ENCODE assay signal across 23 cellular contexts in the genomic region with DNA sequence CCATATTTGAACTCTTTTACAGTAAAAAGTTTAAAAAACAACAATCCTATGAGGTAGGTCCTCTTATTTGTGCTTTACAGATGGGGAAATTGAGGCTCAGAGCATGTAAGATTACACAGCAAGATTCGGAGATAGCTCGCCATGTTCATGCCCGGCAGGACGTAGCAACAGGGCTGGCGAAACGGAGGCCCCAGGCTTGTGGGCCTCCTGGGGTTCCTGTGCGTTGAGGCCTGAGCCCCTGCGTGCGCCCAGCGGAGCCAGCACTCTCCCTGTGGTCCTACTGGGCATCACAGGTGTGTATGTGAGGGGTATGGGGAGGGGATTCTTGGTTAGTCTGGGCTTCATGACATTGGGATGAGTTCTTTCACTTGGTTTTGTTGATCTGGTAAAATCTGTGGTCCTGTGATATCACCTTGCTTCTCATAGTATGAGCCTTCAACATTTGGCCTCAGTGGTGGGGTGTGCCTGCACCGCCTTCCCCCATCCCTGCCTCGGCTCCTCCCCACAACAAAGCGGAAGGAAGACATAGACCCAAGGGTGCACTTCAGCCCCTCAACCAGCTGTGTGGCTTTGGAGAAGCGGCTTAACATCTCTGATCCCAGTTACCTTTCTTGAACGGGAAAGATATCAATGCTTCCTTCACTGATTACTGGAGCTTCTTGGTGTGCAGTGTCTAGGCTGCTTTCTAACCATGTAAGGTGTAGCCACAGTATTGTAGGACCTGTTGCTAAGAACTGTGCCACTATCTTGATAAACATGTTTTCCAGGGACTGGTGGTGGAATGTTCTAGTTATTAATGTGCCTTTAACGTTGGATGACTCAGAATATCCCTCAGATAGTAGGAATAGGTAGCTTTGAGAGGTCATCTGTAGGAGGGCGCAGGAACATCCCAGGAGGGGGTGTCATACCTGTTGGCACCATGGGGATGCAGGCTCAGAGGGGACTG. TPM values are rescaled to one million over a fixed set of nuclear protein-coding genes. Genes with fewer than 3 reads are reported as not detected.
DNase-seq lines count a peak whose midpoint lies in the region; ATAC-seq and TF ChIP-seq lines count a peak whose summit lies in the region.
"Had no signal": no experiment of that assay in that cellular context is flagged by ENCODE, and none has a peak within 500 bp of the region (broad histone marks: within the 10 kb centered on the region; RNA-seq: fewer than 3 reads in every experiment).

No MANE protein-coding gene starts in this region.

- H3K27me3 Mint-ChIP-seq in activated CD4-positive, alpha-beta T cell treated with anti-CD3 and anti-CD28 coated beads for 36 hours: no peaks in the 10 kb centered on the region
- H3K27me3 Mint-ChIP-seq in activated T-helper 1 cell treated with anti-CD3 and anti-CD28 coated beads, Interleukin-12 subunit alpha, Interleukin-12 subunit beta, Interleukin-2, Interleukin-4 antibody, amounts not matched to agents 30 ng/mL and 10 ng/mL and 1 ng/mL, durations not matched to agents 14 hours and 24 hours and 36 hours (ENCODE audit: insufficient read depth): no peaks in the 10 kb centered on the region
- H3K27me3 Mint-ChIP-seq in stimulated activated naive B cell treated with anti-CD40 and anti-IgM and Interleukin-4, amounts not matched to agents 10 μg/mL and 1 μg/mL and 100 μg/mL, for 72 hours: no peaks in the 10 kb centered on the region
- H3K27me3 Mint-ChIP-seq: activated CD4-positive, alpha-beta T cell treated with anti-CD3 and anti-CD28 coated beads, Interleukin-2, amount 10 ng/mL, durations not matched to agents 24 days and 14 days; dendritic cell treated with granulocyte-macrophage colony-stimulating factor and Interleukin-4, amounts not matched to agents 40 ng/mL and 50 ng/mL, for 4 days had no signal

- no peak overlapping the region for H3K4me3 ChIP-seq in epithelial cell of esophagus (ENCODE audit: low read length)
- H3K4me3 ChIP-seq: cardiac muscle cell, sigmoid colon, testis had no signal

- DNase-seq in activated CD4-positive, alpha-beta T cell treated with anti-CD3 and anti-CD28 coated beads for 36 hours: no peak
- DNase-seq in activated CD4-positive, alpha-beta T cell treated with anti-CD3 and anti-CD28 coated beads for 1 hour: no peak
- DNase-seq in activated T-helper 1 cell treated with anti-CD3 and anti-CD28 coated beads, Interleukin-12 subunit alpha, Interleukin-12 subunit beta, Interleukin-2, Interleukin-4 antibody, amounts not matched to agents 30 ng/mL and 10 ng/mL and 1 ng/mL, durations not matched to agents 14 hours and 24 hours and 36 hours (ENCODE audit: low spot score): no peak
- peak; percentile 27 for DNase-seq in epithelial cell of esophagus (ENCODE audit: low read depth)
- DNase-seq in stimulated activated naive B cell treated with anti-CD40 and anti-IgM and Interleukin-4, amounts not matched to agents 10 μg/mL and 1 μg/mL and 100 μg/mL, for 72 hours: no peak
- no peak for DNase-seq in NCI-H1694 (lab: John Stamatoyannopoulos, UW)
- DNase-seq in stimulated activated CD4-positive, alpha-beta T cell treated with anti-CD3 and anti-CD28 coated beads, Interleukin-4, amount 100 ng/mL, for 4 hours: no peak
- DNase-seq in stimulated activated CD4-positive, alpha-beta T cell treated with anti-CD3 and anti-CD28 coated beads, Interleukin-15, amount 100 ng/mL, for 24 hours: no peak
- DNase-seq: activated CD4-positive, alpha-beta T cell treated with anti-CD3 and anti-CD28 coated beads, Interleukin-2, amount 10 ng/mL, durations not matched to agents 24 days and 14 days; activated effector memory CD4-positive, alpha-beta T cell treated with Interleukin-2 at 50 U/mL for 16 hours; AML-193; amniotic stem cell; Caco-2; left colon; NCI-H1092 treated with DMSO at 0.1 percent for 48 hours; NCI-H2081 treated with DMSO at 0.1 percent for 48 hours; NCI-H446 treated with DMSO at 0.1 percent for 48 hours; sigmoid colon; testis had no signal

- no peak overlapping the region for H3K4me3 Mint-ChIP-seq in activated CD4-positive, alpha-beta T cell treated with anti-CD3 and anti-CD28 coated beads for 36 hours
- H3K4me3 Mint-ChIP-seq in activated T-helper 1 cell treated with anti-CD3 and anti-CD28 coated beads, Interleukin-12 subunit alpha, Interleukin-12 subunit beta, Interleukin-2, Interleukin-4 antibody, amounts not matched to agents 30 ng/mL and 10 ng/mL and 1 ng/mL, durations not matched to agents 14 hours and 24 hours and 36 hours: no peak overlapping the region
- no peak overlapping the region for H3K4me3 Mint-ChIP-seq in stimulated activated naive B cell treated with anti-CD40 and anti-IgM and Interleukin-4, amounts not matched to agents 10 μg/mL and 1 μg/mL and 100 μg/mL, for 72 hours
- H3K4me3 Mint-ChIP-seq: activated CD4-positive, alpha-beta T cell treated with anti-CD3 and anti-CD28 coated beads, Interleukin-2, amount 10 ng/mL, durations not matched to agents 24 days and 14 days; dendritic cell treated with granulocyte-macrophage colony-stimulating factor and Interleukin-4, amounts not matched to agents 40 ng/mL and 50 ng/mL, for 4 days; nephron; T-helper 1 cell treated with Interleukin-12 subunit alpha and Interleukin-12 subunit beta and Interleukin-4 antibody, amounts not matched to agents 30 μg/mL and 1 μg/mL, for 36 hours had no signal

- ATAC-seq in activated CD4-positive, alpha-beta T cell treated with anti-CD3 and anti-CD28 coated beads for 36 hours: peak; percentile 23
- no peak for ATAC-seq in stimulated activated naive B cell treated with anti-CD40 and anti-IgM and Interleukin-4, amounts not matched to agents 10 μg/mL and 1 μg/mL and 100 μg/mL, for 72 hours (replicated peaks)
- ATAC-seq: left colon had no signal

- H3K4me1 Mint-ChIP-seq in activated CD4-positive, alpha-beta T cell treated with anti-CD3 and anti-CD28 coated beads for 36 hours: peaks cover 65% of the 10 kb centered on the region
- peaks cover 22% of the 10 kb centered on the region for H3K4me1 Mint-ChIP-seq in activated T-helper 1 cell treated with anti-CD3 and anti-CD28 coated beads, Interleukin-12 subunit alpha, Interleukin-12 subunit beta, Interleukin-2, Interleukin-4 antibody, amounts not matched to agents 30 ng/mL and 10 ng/mL and 1 ng/mL, durations not matched to agents 14 hours and 24 hours and 36 hours (ENCODE audit: low read depth)
- peaks cover 35 to 55% of the 10 kb centered on the region in 2 donors for H3K4me1 Mint-ChIP-seq in stimulated activated naive B cell treated with anti-CD40 and anti-IgM and Interleukin-4, amounts not matched to agents 10 μg/mL and 1 μg/mL and 100 μg/mL, for 72 hours

- CTCF ChIA-PET in activated CD4-positive, alpha-beta T cell treated with anti-CD3 and anti-CD28 coated beads for 36 hours (lab: Charles Lee): interaction anchor here (1.0 to 1.2 kb wide), 2 partner anchors 14 to 279 kb away, joined by 3 to 4 read pairs; no protein-coding TSS in a partner anchor

- peaks cover 24% of the 10 kb centered on the region for H3K36me3 Mint-ChIP-seq in activated CD4-positive, alpha-beta T cell treated with anti-CD3 and anti-CD28 coated beads for 36 hours (ENCODE audit: low read depth)
- H3K36me3 Mint-ChIP-seq in activated T-helper 1 cell treated with anti-CD3 and anti-CD28 coated beads, Interleukin-12 subunit alpha, Interleukin-12 subunit beta, Interleukin-2, Interleukin-4 antibody, amounts not matched to agents 30 ng/mL and 10 ng/mL and 1 ng/mL, durations not matched to agents 14 hours and 24 hours and 36 hours (ENCODE audit: low read depth): peaks cover 4% of the 10 kb centered on the region
- H3K36me3 Mint-ChIP-seq in stimulated activated naive B cell treated with anti-CD40 and anti-IgM and Interleukin-4, amounts not matched to agents 10 μg/mL and 1 μg/mL and 100 μg/mL, for 72 hours: peaks cover 7 to 28% of the 10 kb centered on the region in 2 donors

- intact Hi-C loops in activated CD4-positive, alpha-beta T cell treated with anti-CD3 and anti-CD28 coated beads for 36 hours (cut with DNase I, micrococcal nuclease): no loop called here
- intact Hi-C loops in activated T-helper 1 cell treated with anti-CD3 and anti-CD28 coated beads, Interleukin-12 subunit alpha, Interleukin-12 subunit beta, Interleukin-2, Interleukin-4 antibody, amounts not matched to agents 30 ng/mL and 10 ng/mL and 1 ng/mL, durations not matched to agents 14 hours and 24 hours and 36 hours (cut with micrococcal nuclease): no loop called here

- H3K27ac Mint-ChIP-seq in activated CD4-positive, alpha-beta T cell treated with anti-CD3 and anti-CD28 coated beads for 36 hours: no peak overlapping the region
- H3K27ac Mint-ChIP-seq in activated T-helper 1 cell treated with anti-CD3 and anti-CD28 coated beads, Interleukin-12 subunit alpha, Interleukin-12 subunit beta, Interleukin-2, Interleukin-4 antibody, amounts not matched to agents 30 ng/mL and 10 ng/mL and 1 ng/mL, durations not matched to agents 14 hours and 24 hours and 36 hours: peak overlapping the region; percentile 3
- H3K27ac Mint-ChIP-seq in stimulated activated naive B cell treated with anti-CD40 and anti-IgM and Interleukin-4, amounts not matched to agents 10 μg/mL and 1 μg/mL and 100 μg/mL, for 72 hours: peak overlapping the region; percentile 20
- H3K27ac Mint-ChIP-seq: activated CD4-positive, alpha-beta T cell treated with anti-CD3 and anti-CD28 coated beads, Interleukin-2, amount 10 ng/mL, durations not matched to agents 24 days and 14 days; dendritic cell treated with granulocyte-macrophage colony-stimulating factor and Interleukin-4, amounts not matched to agents 40 ng/mL and 50 ng/mL, for 4 days; T-helper 1 cell treated with Interleukin-12 subunit alpha and Interleukin-12 subunit beta and Interleukin-4 antibody, amounts not matched to agents 30 μg/mL and 1 μg/mL, for 36 hours had no signal

- POLR2A ChIA-PET in activated CD4-positive, alpha-beta T cell treated with anti-CD3 and anti-CD28 coated beads for 36 hours (lab: Charles Lee): interaction anchor here (0.8 kb wide), 1 partner anchor 38 kb away, joined by 3 read pairs; no protein-coding TSS in a partner anchor

- no peak for TF ChIP-seq CTCF in epithelial cell of esophagus (IDR thresholded peaks at IDR 0.05; ENCODE audit: insufficient read depth, low read depth, low read length, missing control alignments)

- H3K9me3 Mint-ChIP-seq in activated CD4-positive, alpha-beta T cell treated with anti-CD3 and anti-CD28 coated beads for 36 hours (ENCODE audit: low read depth): no peaks in the 10 kb centered on the region
- H3K9me3 Mint-ChIP-seq in activated T-helper 1 cell treated with anti-CD3 and anti-CD28 coated beads, Interleukin-12 subunit alpha, Interleukin-12 subunit beta, Interleukin-2, Interleukin-4 antibody, amounts not matched to agents 30 ng/mL and 10 ng/mL and 1 ng/mL, durations not matched to agents 14 hours and 24 hours and 36 hours: peaks cover 3% of the 10 kb centered on the region
- H3K9me3 Mint-ChIP-seq in stimulated activated naive B cell treated with anti-CD40 and anti-IgM and Interleukin-4, amounts not matched to agents 10 μg/mL and 1 μg/mL and 100 μg/mL, for 72 hours: peaks cover 4% of the 10 kb centered on the region in 2 donors
- H3K9me3 Mint-ChIP-seq: activated CD4-positive, alpha-beta T cell treated with anti-CD3 and anti-CD28 coated beads, Interleukin-2, amount 10 ng/mL, durations not matched to agents 24 days and 14 days; nephron had no signal

RNA-seq across cellular contexts. Expression of gene HPCAL1, which starts 37.2 kb away (rescaled TPM):
- total RNA-seq in activated CD4-positive, alpha-beta T cell treated with anti-CD3 and anti-CD28 coated beads for 36 hours: 100 to 1,000 TPM; 109 to 114 TPM
- total RNA-seq in activated T-helper 1 cell treated with anti-CD3 and anti-CD28 coated beads, Interleukin-12 subunit alpha, Interleukin-12 subunit beta, Interleukin-2, Interleukin-4 antibody, amounts not matched to agents 30 ng/mL and 10 ng/mL and 1 ng/mL, durations not matched to agents 14 hours and 24 hours and 36 hours: 59.6 and 62.4 TPM in 2 replicates
